ENCODE assay signal across 1 cellular context in genomic region chr3:14322667-14323295, GRCh38.
A peak's percentile ranks its signal among the peaks of the same experiment; 100 is the strongest.
TF ChIP-seq lines count a peak whose summit lies in the region.

No MANE protein-coding gene starts in this region.

TF ChIP-seq in HepG2, 621 proteins besides CTCF, POLR2A, EP300 and RAD21 (continued from another document and continues in another):
- no peak for TF ChIP-seq ZFYVE20 (CRISPR knock-in tag; IDR thresholded peaks at IDR 0.05; ENCODE audit: borderline replicate concordance, low read depth)
- no peak for TF ChIP-seq NFKBIZ (CRISPR knock-in tag; IDR thresholded peaks at IDR 0.05)
- TF ChIP-seq ZBTB44 (CRISPR knock-in tag; IDR thresholded peaks at IDR 0.05), result no peak
- peak; percentile 31; the same call in 1 of the 2 replicates for TF ChIP-seq ZNF264 (CRISPR knock-in tag; IDR thresholded peaks at IDR 0.05)
- no peak for TF ChIP-seq DBP (CRISPR knock-in tag; IDR thresholded peaks at IDR 0.05; ENCODE audit: not compliant biosample characterization)
- no peak for TF ChIP-seq TCF12 (IDR thresholded peaks at IDR 0.05)
- no peak for TF ChIP-seq TCF12 (CRISPR knock-in tag; IDR thresholded peaks at IDR 0.05)
- peak; percentile 82 for TF ChIP-seq NCOR1 (IDR thresholded peaks at IDR 0.05; ENCODE audit: borderline replicate concordance, low read length)
- TF ChIP-seq TCF7 (IDR thresholded peaks at IDR 0.05; ENCODE audit: low read depth), result peak; percentile 73
- TF ChIP-seq GRHL1 (CRISPR knock-in tag; conservative IDR thresholded peaks at IDR 0.05), result no peak
- TF ChIP-seq MAX (IDR thresholded peaks at IDR 0.05), result peak; percentile 83
- TF ChIP-seq ATF1 (CRISPR knock-in tag; IDR thresholded peaks at IDR 0.05), result no peak; the same call in 1 of the 2 replicates
- TF ChIP-seq KAT8 (CRISPR knock-in tag; IDR thresholded peaks at IDR 0.05), result no peak
- TF ChIP-seq FLYWCH1 (CRISPR knock-in tag; IDR thresholded peaks at IDR 0.05), result no peak
- TF ChIP-seq BRD4 (CRISPR knock-in tag; IDR thresholded peaks at IDR 0.05), result no peak
- no peak for TF ChIP-seq FOXP1 (IDR thresholded peaks at IDR 0.05)
- TF ChIP-seq FOXP1 (CRISPR knock-in tag; IDR thresholded peaks at IDR 0.05), result peak; percentile 64
- TF ChIP-seq ZBTB25 (CRISPR knock-in tag; IDR thresholded peaks at IDR 0.05), result no peak
- TF ChIP-seq GMEB2 (CRISPR knock-in tag; IDR thresholded peaks at IDR 0.05; ENCODE audit: low read depth), result no peak
- TF ChIP-seq ZBTB46 (CRISPR knock-in tag; IDR thresholded peaks at IDR 0.05; ENCODE audit: borderline replicate concordance), result no peak
- no peak for TF ChIP-seq PAWR (CRISPR knock-in tag; IDR thresholded peaks at IDR 0.05; ENCODE audit: borderline replicate concordance)
- no peak for TF ChIP-seq ZBTB37 (CRISPR knock-in tag; IDR thresholded peaks at IDR 0.05)
- TF ChIP-seq E2F2 (CRISPR knock-in tag; IDR thresholded peaks at IDR 0.05; ENCODE audit: borderline replicate concordance), result no peak
- no peak for TF ChIP-seq ZKSCAN5 (CRISPR knock-in tag; IDR thresholded peaks at IDR 0.05)
- TF ChIP-seq SRSF9 (IDR thresholded peaks at IDR 0.05; ENCODE audit: borderline replicate concordance, insufficient read depth, low read depth, low read length, poor library complexity, severe bottlenecking), result no peak
- no peak for TF ChIP-seq SIX4 (CRISPR knock-in tag; IDR thresholded peaks at IDR 0.05)
- no peak for TF ChIP-seq MBNL3 (CRISPR knock-in tag; conservative IDR thresholded peaks at IDR 0.05)
- no peak for TF ChIP-seq SMAD3 (CRISPR knock-in tag; IDR thresholded peaks at IDR 0.05)
- TF ChIP-seq TFAP4 (IDR thresholded peaks at IDR 0.05; ENCODE audit: borderline replicate concordance, low read depth), result no peak
- peak; percentile 47; the same call in 1 of the 2 replicates for TF ChIP-seq ZNF891 (CRISPR knock-in tag; IDR thresholded peaks at IDR 0.05)
- TF ChIP-seq HIC2 (CRISPR knock-in tag; IDR thresholded peaks at IDR 0.05; ENCODE audit: low read depth), result peak; percentile 64; the same call in 1 of the 2 replicates
- no peak for TF ChIP-seq NPAS2 (CRISPR knock-in tag; IDR thresholded peaks at IDR 0.05; ENCODE audit: borderline replicate concordance)
- no peak for TF ChIP-seq ZNF770 (CRISPR knock-in tag; IDR thresholded peaks at IDR 0.05)
- TF ChIP-seq ZNF883 (CRISPR knock-in tag; IDR thresholded peaks at IDR 0.05; ENCODE audit: not compliant biosample characterization), result no peak
- TF ChIP-seq ZNF580 (CRISPR knock-in tag; IDR thresholded peaks at IDR 0.05; ENCODE audit: borderline replicate concordance, low read depth), result no peak
- no peak for TF ChIP-seq CREB1 (IDR thresholded peaks at IDR 0.05)
- no peak for TF ChIP-seq CREB1 (CRISPR knock-in tag; IDR thresholded peaks at IDR 0.05)
- peak; percentile 40; the same call in 1 of the 2 replicates for TF ChIP-seq NR2F2 (IDR thresholded peaks at IDR 0.05; ENCODE audit: borderline replicate concordance, low read depth)
- no peak for TF ChIP-seq SMARCE1 (IDR thresholded peaks at IDR 0.05; ENCODE audit: borderline replicate concordance)
- no peak; the same call in 1 of the 2 replicates for TF ChIP-seq ZNF501 (CRISPR knock-in tag; IDR thresholded peaks at IDR 0.05)
- no peak for TF ChIP-seq ETV5 (CRISPR knock-in tag; IDR thresholded peaks at IDR 0.05; ENCODE audit: borderline replicate concordance)
- no peak for TF ChIP-seq ZSCAN22 (CRISPR knock-in tag; IDR thresholded peaks at IDR 0.05)
- no peak for TF ChIP-seq GPBP1L1 (CRISPR knock-in tag; IDR thresholded peaks at IDR 0.05)
- no peak for TF ChIP-seq SRF (IDR thresholded peaks at IDR 0.05; ENCODE audit: low read depth, low read length)
- TF ChIP-seq DR1 (CRISPR knock-in tag; IDR thresholded peaks at IDR 0.05), result no peak
- peak; percentile 100 for TF ChIP-seq ESRRA (CRISPR knock-in tag; IDR thresholded peaks at IDR 0.05; ENCODE audit: low read depth)
- TF ChIP-seq HOXD1 (CRISPR knock-in tag; IDR thresholded peaks at IDR 0.05), result no peak
- TF ChIP-seq ZNF17 (CRISPR knock-in tag; IDR thresholded peaks at IDR 0.05), result no peak
- TF ChIP-seq RBAK (CRISPR knock-in tag; IDR thresholded peaks at IDR 0.05), result no peak
